In genomic region chr19:31054430-31054829, GRCh38 we compare ENCODE assay signal across 8 cellular contexts.
DNase-seq lines count a peak whose midpoint lies in the region; ATAC-seq and TF ChIP-seq lines count a peak whose summit lies in the region.

No MANE protein-coding gene starts in this region.

- no peak overlapping the region for H3K4me3 Mint-ChIP-seq in type B pancreatic cell

- no peaks in the 10 kb centered on the region for H3K79me2 ChIP-seq in OCI-LY7 (ENCODE audit: insufficient read depth, low read depth, low read length)

- H3K4me3 ChIP-seq in OCI-LY7 (ENCODE audit: low read depth, low read length, poor library complexity, severe bottlenecking) = no peak overlapping the region
- H3K4me3 ChIP-seq in adipocyte (ENCODE audit: low read length) = no peak overlapping the region

- H2AFZ ChIP-seq in OCI-LY7 (ENCODE audit: low read length) = no peak overlapping the region

- ATAC-seq in left lobe of liver (peak; percentile 45), GM18868 (IDR thresholded peaks at IDR 0.05; ENCODE audit: unreplicated experiment) (no peak), GM18520 (IDR thresholded peaks at IDR 0.05; ENCODE audit: unreplicated experiment) (no peak), HG03442 (IDR thresholded peaks at IDR 0.05; ENCODE audit: unreplicated experiment) (no peak)

- H3K9me3 Mint-ChIP-seq in type B pancreatic cell = peaks cover 3% of the 10 kb centered on the region

- no TSS peak for BruUV-seq in OCI-LY7 (replicated peaks; lab: Mats Ljungman, UMichigan)

- H3K9ac ChIP-seq in adipocyte (ENCODE audit: low read length) = no peak overlapping the region

- H3K27ac Mint-ChIP-seq in type B pancreatic cell = no peak overlapping the region

- H3K36me3 Mint-ChIP-seq in type B pancreatic cell = no peaks in the 10 kb centered on the region

- H4K20me1 ChIP-seq in OCI-LY7 (ENCODE audit: insufficient read depth, low read length) = no peaks in the 10 kb centered on the region

- peak; percentile 78 for DNase-seq in EH (ENCODE audit: low read depth)
- DNase-seq in OCI-LY7 (ENCODE audit: low spot score) = peak; percentile 21
- peak; percentile 64 for DNase-seq in adipocyte (ENCODE audit: low read depth)
- DNase-seq in left lobe of liver (ENCODE audit: low spot score) = no peak
- no peak for DNase-seq in type B pancreatic cell (ENCODE audit: extremely low spot score, unreplicated experiment)

- CTCF ChIA-PET in OCI-LY7 (lab: Charles Lee; ENCODE audit: unreplicated experiment) = no interaction called here

- peak; percentile 46 for TF ChIP-seq CTCF in OCI-LY7 (conservative IDR thresholded peaks at IDR 0.05; ENCODE audit: low read length)
- TF ChIP-seq CTCF in type B pancreatic cell (conservative IDR thresholded peaks at IDR 0.05) = peak; percentile 64

- H3K27me3 Mint-ChIP-seq in type B pancreatic cell = peaks cover 12% of the 10 kb centered on the region

- H3K9me3 ChIP-seq in OCI-LY7 (ENCODE audit: low read length) (no peaks in the 10 kb centered on the region), adipocyte (ENCODE audit: control insufficient read depth, low read length) (no peaks in the 10 kb centered on the region)

- H3K4me1 ChIP-seq in OCI-LY7 (ENCODE audit: insufficient read depth, low read length, poor library complexity, severe bottlenecking) (no peaks in the 10 kb centered on the region), adipocyte (ENCODE audit: control insufficient read depth, insufficient read depth, low read length) (no peaks in the 10 kb centered on the region)

- H3K36me3 ChIP-seq in OCI-LY7 (ENCODE audit: insufficient read depth, low read length) (no peaks in the 10 kb centered on the region), adipocyte (ENCODE audit: control insufficient read depth, insufficient read depth, low read length, severe bottlenecking) (no peaks in the 10 kb centered on the region)

- no peak overlapping the region for H3K27ac ChIP-seq in OCI-LY7 (ENCODE audit: low read depth, low read length, poor library complexity, severe bottlenecking)

- H3K27me3 ChIP-seq in adipocyte (replicated peaks; ENCODE audit: control insufficient read depth, insufficient read depth, low read length) = no peaks in the 10 kb centered on the region

- no peaks in the 10 kb centered on the region for H3K9me2 ChIP-seq in OCI-LY7 (ENCODE audit: insufficient read depth, low read length)

- POLR2A ChIA-PET in OCI-LY7 (lab: Charles Lee) = no interaction called here

- H3K4me2 ChIP-seq in OCI-LY7 (ENCODE audit: low read length) = no peak overlapping the region

- peaks cover 4% of the 10 kb centered on the region for H3K4me1 Mint-ChIP-seq in type B pancreatic cell (ENCODE audit: unreplicated experiment)

- intact Hi-C loops in OCI-LY7 (cut with micrococcal nuclease; ENCODE audit: unreplicated experiment) = no loop called here

Comparison
In these comparisons a context has a peak if more than half of its experiments do, and no peak if none do; other contexts are left out.
1. DNase-seq: peak in EH (single experiment), OCI-LY7 (single experiment) and adipocyte (single experiment); none in left lobe of liver (single experiment) and type B pancreatic cell (single experiment).